Comparison of ENCODE assay signal across 10 cellular contexts in genomic region chr17:38893612-38894011, GRCh38. TPM values are rescaled to one million over a fixed set of nuclear protein-coding genes. Genes with fewer than 3 reads are reported as not detected.
A peak's percentile ranks its signal among the peaks of the same experiment; 100 is the strongest.
DNase-seq lines count a peak whose midpoint lies in the region; ATAC-seq lines count a peak whose summit lies in the region.
"Had no signal": no experiment of that assay in that cellular context is flagged by ENCODE, and none has a peak within 500 bp of the region (broad histone marks: within the 10 kb centered on the region; RNA-seq: fewer than 3 reads in every experiment).

No MANE protein-coding gene starts in this region.

- H3K36me3 Mint-ChIP-seq in activated T-cell treated with anti-CD3 and anti-CD28 coated beads, Interleukin-2, amount 50 U/mL, for 72 hours (ENCODE audit: insufficient read depth in 2 of 2), result peaks cover 9 to 22% of the 10 kb centered on the region in 2 donors

- peak; percentile 42 to 61 for ATAC-seq in activated T-cell treated with anti-CD3 and anti-CD28 coated beads, Interleukin-2, amount 50 U/mL, for 72 hours (replicated peaks in 1 of 2)
- ATAC-seq in left ventricle myocardium superior (peak; percentile 38), GM18517 (IDR thresholded peaks at IDR 0.05; ENCODE audit: unreplicated experiment) (no peak), HG03469 (IDR thresholded peaks at IDR 0.05; ENCODE audit: unreplicated experiment) (no peak), HG03175 (IDR thresholded peaks at IDR 0.05; ENCODE audit: unreplicated experiment) (no peak)

- peak overlapping the region; percentile 36 to 38 for H3K4me3 Mint-ChIP-seq in activated T-cell treated with anti-CD3 and anti-CD28 coated beads, Interleukin-2, amount 50 U/mL, for 72 hours
- H3K4me3 Mint-ChIP-seq: neural crest cell had no signal

- peak overlapping the region; percentile 75 for H3K27ac Mint-ChIP-seq in activated T-cell treated with anti-CD3 and anti-CD28 coated beads, Interleukin-2, amount 50 U/mL, for 72 hours

- intact Hi-C loops in left ventricle myocardium superior (cut with micrococcal nuclease), result no loop called here

- no peaks in the 10 kb centered on the region for H3K27me3 Mint-ChIP-seq in activated T-cell treated with anti-CD3 and anti-CD28 coated beads, Interleukin-2, amount 50 U/mL, for 72 hours (ENCODE audit: low read depth)

- peak; percentile 37 for DNase-seq in M059J (ENCODE audit: low read depth)
- DNase-seq in activated T-cell treated with anti-CD3 and anti-CD28 coated beads, Interleukin-2, amount 50 U/mL, for 72 hours, result peak; percentile 46 to 50
- DNase-seq in left ventricle myocardium superior, result peak; percentile 69
- DNase-seq in stimulated activated CD8-positive, alpha-beta memory T cell treated with anti-CD3 and anti-CD28 coated beads, Interleukin-4, amount 100 ng/mL, for 48 hours, result peak; percentile 67
- DNase-seq in RKO (ENCODE audit: low spot score), result no peak
- DNase-seq: NCI-H1417 treated with DMSO at 0.1 percent for 48 hours had no signal

- peaks cover 0 to 1% of the 10 kb centered on the region in 2 donors for H3K9me3 Mint-ChIP-seq in activated T-cell treated with anti-CD3 and anti-CD28 coated beads, Interleukin-2, amount 50 U/mL, for 72 hours
- H3K9me3 Mint-ChIP-seq: neural crest cell had no signal

- H3K4me1 Mint-ChIP-seq in activated T-cell treated with anti-CD3 and anti-CD28 coated beads, Interleukin-2, amount 50 U/mL, for 72 hours (ENCODE audit: low read depth), result peaks cover 75% of the 10 kb centered on the region

RNA-seq across cellular contexts. Expression of gene LASP1, which starts 23.8 kb away (rescaled TPM):
- 272 and 294 TPM in 2 replicates for total RNA-seq in M059J (2014; rRNA removed; shearing (Covaris generic))
- total RNA-seq in activated T-cell treated with anti-CD3 and anti-CD28 coated beads, Interleukin-2, amount 50 U/mL, for 72 hours, result 100 to 1,000 TPM; 160 to 172 TPM
- 28.4 TPM for total RNA-seq in left ventricle myocardium superior

RNA-seq across cellular contexts. Expression of gene RPL23, which starts 40.1 kb away (rescaled TPM):
- total RNA-seq in M059J (2014; rRNA removed; shearing (Covaris generic)), result 716 and 785 TPM in 2 replicates
- total RNA-seq in activated T-cell treated with anti-CD3 and anti-CD28 coated beads, Interleukin-2, amount 50 U/mL, for 72 hours, result 1,000 to 10,000 TPM; 1,230 to 1,505 TPM
- 799 TPM for total RNA-seq in left ventricle myocardium superior

Comparison
In these comparisons a context has a peak if more than half of its experiments do, and no peak if none do; other contexts are left out.
1. ATAC-seq: peak in activated T-cell treated with anti-CD3 and anti-CD28 coated beads, Interleukin-2, amount 50 U/mL, for 72 hours (2 of 2) and left ventricle myocardium superior (single experiment); none in GM18517 (single experiment), HG03469 (single experiment) and HG03175 (single experiment).